ENCODE assay signal across 21 cellular contexts in genomic region chr21:14551741-14552140, GRCh38. TPM values are rescaled to one million over a fixed set of nuclear protein-coding genes. Genes with fewer than 3 reads are reported as not detected.
DNase-seq lines count a peak whose midpoint lies in the region; ATAC-seq and TF ChIP-seq lines count a peak whose summit lies in the region.
"Had no signal": no experiment of that assay in that cellular context is flagged by ENCODE, and none has a peak within 500 bp of the region (broad histone marks: within the 10 kb centered on the region; RNA-seq: fewer than 3 reads in every experiment).

No MANE protein-coding gene starts in this region.

- intact Hi-C loops in activated CD4-positive, alpha-beta T cell treated with anti-CD3 and anti-CD28 coated beads, Interleukin-2, amount 10 ng/mL, durations not matched to agents 24 days and 14 days (cut with micrococcal nuclease) = no loop called here
- intact Hi-C loops in natural killer cell (cut with micrococcal nuclease) = no loop called here

- no peak overlapping the region for H3K4me3 Mint-ChIP-seq in activated CD4-positive, alpha-beta T cell treated with anti-CD3 and anti-CD28 coated beads, Interleukin-2, amount 10 ng/mL, durations not matched to agents 24 days and 14 days
- no peak overlapping the region for H3K4me3 Mint-ChIP-seq in natural killer cell
- H3K4me3 Mint-ChIP-seq: B cell; CD4-positive, alpha-beta T cell; CD8-positive, alpha-beta T cell had no signal

- H3K27me3 ChIP-seq in RWPE2 (ENCODE audit: insufficient read depth, poor library complexity, severe bottlenecking) (no peaks in the 10 kb centered on the region), neutrophil (no peaks in the 10 kb centered on the region)
- H3K27me3 ChIP-seq: BLaER1 treated with 17β-estradiol and CSF1 and Interleukin-3, amounts not matched to agents 10 nM and 100 nM had no signal

- no peak overlapping the region for H3K27ac Mint-ChIP-seq in activated CD4-positive, alpha-beta T cell treated with anti-CD3 and anti-CD28 coated beads, Interleukin-2, amount 10 ng/mL, durations not matched to agents 24 days and 14 days
- no peak overlapping the region for H3K27ac Mint-ChIP-seq in natural killer cell
- H3K27ac Mint-ChIP-seq: B cell; CD4-positive, alpha-beta T cell; CD8-positive, alpha-beta T cell had no signal

- H3K27me3 Mint-ChIP-seq in activated CD4-positive, alpha-beta T cell treated with anti-CD3 and anti-CD28 coated beads, Interleukin-2, amount 10 ng/mL, durations not matched to agents 24 days and 14 days = no peaks in the 10 kb centered on the region
- H3K27me3 Mint-ChIP-seq in natural killer cell (ENCODE audit: low read depth in 2 of 2) = no peaks in the 10 kb centered on the region
- H3K27me3 Mint-ChIP-seq: B cell; CD4-positive, alpha-beta T cell had no signal

- DNase-seq in activated CD4-positive, alpha-beta T cell treated with anti-CD3 and anti-CD28 coated beads, Interleukin-2, amount 10 ng/mL, durations not matched to agents 24 days and 14 days = peak; percentile 31
- no peak for DNase-seq in activated CD4-positive, alpha-beta T cell treated with anti-CD3 and anti-CD28 coated beads, Interleukin-2, amount 50 U/mL, for 48 hours
- peak; percentile 81 for DNase-seq in NCI-H226
- no peak for DNase-seq in RWPE2 (ENCODE audit: low spot score)
- DNase-seq in natural killer cell = no peak
- DNase-seq: AML-193; Caco-2; Calu3; CD4-positive, alpha-beta T cell; CD8-positive, alpha-beta T cell; DMS79 treated with DMSO at 0.1 percent for 48 hours; GF-D8 had no signal

- no peak for TF ChIP-seq CTCF in RWPE2 (IDR thresholded peaks at IDR 0.05; ENCODE audit: poor library complexity, severe bottlenecking)
- no peak for TF ChIP-seq CTCF in neutrophil (IDR thresholded peaks at IDR 0.05)
- TF ChIP-seq CTCF in natural killer cell (IDR thresholded peaks at IDR 0.05) = no peak

- H3K4me1 Mint-ChIP-seq in activated CD4-positive, alpha-beta T cell treated with anti-CD3 and anti-CD28 coated beads, Interleukin-2, amount 10 ng/mL, durations not matched to agents 24 days and 14 days = peaks cover 64% of the 10 kb centered on the region
- peaks cover 10 to 11% of the 10 kb centered on the region in 2 donors for H3K4me1 Mint-ChIP-seq in natural killer cell

- H3K9me3 ChIP-seq in RWPE2 (ENCODE audit: severe bottlenecking) (no peaks in the 10 kb centered on the region), neutrophil (no peaks in the 10 kb centered on the region)
- H3K9me3 ChIP-seq: A549, Caco-2 had no signal

- ATAC-seq in RWPE2 (ENCODE audit: low read depth) (peak; percentile 43), HG03045 (IDR thresholded peaks at IDR 0.05; ENCODE audit: unreplicated experiment) (no peak), natural killer cell (no peak), HG02840 (IDR thresholded peaks at IDR 0.05; ENCODE audit: low FRiP score, unreplicated experiment) (no peak)
- ATAC-seq: A549; CD8-positive, alpha-beta T cell had no signal

- H3K4me3 ChIP-seq in RWPE2 (ENCODE audit: severe bottlenecking) = no peak overlapping the region
- H3K4me3 ChIP-seq in neutrophil (ENCODE audit: low read depth in 1 of 2, low read length in 1 of 2) = no peak overlapping the region
- H3K4me3 ChIP-seq: A549; BLaER1 treated with 17β-estradiol and CSF1 and Interleukin-3, amounts not matched to agents 10 nM and 100 nM had no signal

- peaks cover 21% of the 10 kb centered on the region for H3K9me3 Mint-ChIP-seq in activated CD4-positive, alpha-beta T cell treated with anti-CD3 and anti-CD28 coated beads, Interleukin-2, amount 10 ng/mL, durations not matched to agents 24 days and 14 days
- no peaks in the 10 kb centered on the region for H3K9me3 Mint-ChIP-seq in natural killer cell
- H3K9me3 Mint-ChIP-seq: CD8-positive, alpha-beta T cell had no signal

- H3K36me3 ChIP-seq in RWPE2 (ENCODE audit: low read depth) (no peaks in the 10 kb centered on the region), neutrophil (no peaks in the 10 kb centered on the region)
- H3K36me3 ChIP-seq: BLaER1 treated with 17β-estradiol and CSF1 and Interleukin-3, amounts not matched to agents 10 nM and 100 nM had no signal

- H3K4me1 ChIP-seq in RWPE2 (ENCODE audit: insufficient read depth, poor library complexity, severe bottlenecking) (peaks cover 37% of the 10 kb centered on the region), neutrophil (ENCODE audit: control insufficient read depth in 1 of 2, insufficient read depth in 1 of 2, low read depth in 1 of 2, low read length in 1 of 2) (peaks cover 44 to 48% of the 10 kb centered on the region in 2 experiments)
- H3K4me1 ChIP-seq: A549, Caco-2 had no signal

- H3K27ac ChIP-seq in RWPE2 (ENCODE audit: poor library complexity, severe bottlenecking) (peak overlapping the region; percentile 96), neutrophil (peak overlapping the region; percentile 89)
- H3K27ac ChIP-seq: 22Rv1; A549; BLaER1 treated with 17β-estradiol and CSF1 and Interleukin-3, amounts not matched to agents 10 nM and 100 nM; C4-2B had no signal

- peaks cover 7% of the 10 kb centered on the region for H3K36me3 Mint-ChIP-seq in activated CD4-positive, alpha-beta T cell treated with anti-CD3 and anti-CD28 coated beads, Interleukin-2, amount 10 ng/mL, durations not matched to agents 24 days and 14 days (ENCODE audit: low read depth)
- H3K36me3 Mint-ChIP-seq in natural killer cell = no peaks in the 10 kb centered on the region
- H3K36me3 Mint-ChIP-seq: CD8-positive, alpha-beta T cell had no signal

RNA-seq across cellular contexts. Expression of gene SAMSN1, which starts 5.6 kb away (rescaled TPM):
- 86.4 and 92.7 TPM in 2 replicates for total RNA-seq in activated CD4-positive, alpha-beta T cell treated with anti-CD3 and anti-CD28 coated beads, Interleukin-2, amount 10 ng/mL, durations not matched to agents 24 days and 14 days
- 100 to 1,000 TPM in 1 of 3 donors, 10 to 100 TPM in 2; 17.7 to 101 (median 18.2) TPM for total RNA-seq in natural killer cell
- total RNA-seq: A172, Caco-2 had no signal

Comparison
In these comparisons a context has a peak if more than half of its experiments do, and no peak if none do; other contexts are left out.
1. DNase-seq: peak in activated CD4-positive, alpha-beta T cell treated with anti-CD3 and anti-CD28 coated beads, Interleukin-2, amount 10 ng/mL, durations not matched to agents 24 days and 14 days (single experiment) and NCI-H226 (single experiment); none in activated CD4-positive, alpha-beta T cell treated with anti-CD3 and anti-CD28 coated beads, Interleukin-2, amount 50 U/mL, for 48 hours (0 of 2), RWPE2 (single experiment) and natural killer cell (single experiment).